Comparison of ENCODE assay signal across 15 cellular contexts in genomic region chr16:67571464-67571863, GRCh38. TPM values are rescaled to one million over a fixed set of nuclear protein-coding genes. Genes with fewer than 3 reads are reported as not detected.
DNase-seq lines count a peak whose midpoint lies in the region; ATAC-seq and TF ChIP-seq lines count a peak whose summit lies in the region.
"Had no signal": no experiment of that assay in that cellular context is flagged by ENCODE, and none has a peak within 500 bp of the region (broad histone marks: within the 10 kb centered on the region; RNA-seq: fewer than 3 reads in every experiment).

No MANE protein-coding gene starts in this region.

- H2AFZ ChIP-seq in GM23248 = no peak overlapping the region
- no peak overlapping the region for H2AFZ ChIP-seq in fibroblast of lung (ENCODE audit: low read length)
- no peak overlapping the region for H2AFZ ChIP-seq in PC-9

- ATAC-seq in GM21723 (IDR thresholded peaks at IDR 0.05; ENCODE audit: unreplicated experiment) = no peak

- no peak for TF ChIP-seq CTCF in A673 (conservative IDR thresholded peaks at IDR 0.05; ENCODE audit: low read depth, low read length)
- TF ChIP-seq CTCF in fibroblast of lung (conservative IDR thresholded peaks at IDR 0.05 in 1 of 2, IDR thresholded peaks at IDR 0.05 in 1 of 2; ENCODE audit: low read depth in 1 of 2, low read length in 2 of 2) = no peak
- TF ChIP-seq CTCF in PC-9 (conservative IDR thresholded peaks at IDR 0.05) = no peak

- in situ Hi-C loops in GM23248 (cut with MboI) = no loop called here

- peaks cover 3% of the 10 kb centered on the region for H3K4me1 ChIP-seq in A673 (ENCODE audit: insufficient read depth, low read length, poor library complexity, severe bottlenecking)
- peaks cover 21% of the 10 kb centered on the region for H3K4me1 ChIP-seq in GM23248 (ENCODE audit: insufficient read depth)
- peaks cover 13% of the 10 kb centered on the region for H3K4me1 ChIP-seq in adipocyte (ENCODE audit: control insufficient read depth, insufficient read depth, low read length)
- peaks cover 11% of the 10 kb centered on the region for H3K4me1 ChIP-seq in fibroblast of lung (ENCODE audit: control insufficient read depth, extremely low read depth, insufficient read depth, low read length)
- H3K4me1 ChIP-seq in PC-9 (replicated peaks; ENCODE audit: insufficient read depth) = no peaks in the 10 kb centered on the region

- H3K4me2 ChIP-seq in GM23248 (ENCODE audit: unreplicated experiment) = peak overlapping the region; percentile 64
- H3K4me2 ChIP-seq in fibroblast of lung (ENCODE audit: extremely low read depth, insufficient read depth, low read length) = no peak overlapping the region
- H3K4me2 ChIP-seq in PC-9 = no peak overlapping the region

- intact Hi-C loops in A673 (cut with micrococcal nuclease; ENCODE audit: unreplicated experiment) (no loop called here), PC-9 (cut with micrococcal nuclease; ENCODE audit: unreplicated experiment) (no loop called here)

- H3K9me3 ChIP-seq in A673 (ENCODE audit: low read depth, low read length, poor library complexity, severe bottlenecking) (no peaks in the 10 kb centered on the region), GM23248 (ENCODE audit: low read depth) (no peaks in the 10 kb centered on the region), adipocyte (ENCODE audit: control insufficient read depth, low read length) (no peaks in the 10 kb centered on the region), fibroblast of lung (ENCODE audit: control insufficient read depth, insufficient read depth, low read depth, low read length) (no peaks in the 10 kb centered on the region), PC-9 (ENCODE audit: insufficient read depth, low read depth) (no peaks in the 10 kb centered on the region)

- H3K9ac ChIP-seq in GM23248 (peak overlapping the region; percentile 35), adipocyte (ENCODE audit: low read length) (no peak overlapping the region), fibroblast of lung (ENCODE audit: insufficient read depth, low read length) (no peak overlapping the region)

- H3K27me3 ChIP-seq in A673 (replicated peaks; ENCODE audit: insufficient read depth, low read depth, low read length, poor library complexity) (no peaks in the 10 kb centered on the region), GM23248 (replicated peaks; ENCODE audit: insufficient read depth) (no peaks in the 10 kb centered on the region), adipocyte (replicated peaks; ENCODE audit: control insufficient read depth, insufficient read depth, low read length) (no peaks in the 10 kb centered on the region), fibroblast of lung (ENCODE audit: control insufficient read depth, insufficient read depth, low read length) (no peaks in the 10 kb centered on the region), PC-9 (ENCODE audit: insufficient read depth, low read depth) (no peaks in the 10 kb centered on the region)

- H4K20me1 ChIP-seq in GM23248 (ENCODE audit: insufficient read depth) = no peaks in the 10 kb centered on the region
- H4K20me1 ChIP-seq in fibroblast of lung (ENCODE audit: control insufficient read depth, extremely low read depth, insufficient read depth, low read length) = no peaks in the 10 kb centered on the region
- H4K20me1 ChIP-seq in PC-9 (ENCODE audit: insufficient read depth) = peaks cover 14% of the 10 kb centered on the region

- CTCF ChIA-PET in A673 (lab: Charles Lee) = no interaction called here
- CTCF ChIA-PET in PC-9 (lab: Charles Lee) = interaction anchor here (0.6 kb wide), 1 partner anchor 40 kb away, joined by 6 read pairs; no protein-coding TSS in a partner anchor

- peak overlapping the region; percentile 51 for H3K27ac ChIP-seq in A673 (ENCODE audit: low read depth, low read length, poor library complexity, severe bottlenecking)
- peak overlapping the region; percentile 74 for H3K27ac ChIP-seq in GM23248
- peak overlapping the region; percentile 41 for H3K27ac ChIP-seq in fibroblast of lung (ENCODE audit: insufficient read depth, low read length)
- no peak overlapping the region for H3K27ac ChIP-seq in PC-9

- POLR2A ChIA-PET in A673 (lab: Charles Lee; ENCODE audit: low non-redundant PET) (no interaction called here), PC-9 (lab: Charles Lee; ENCODE audit: unreplicated experiment) (no interaction called here)

- H3K79me2 ChIP-seq in GM23248 (ENCODE audit: insufficient read depth) (peaks cover 83% of the 10 kb centered on the region), fibroblast of lung (ENCODE audit: control insufficient read depth, insufficient read depth, low read length) (peaks cover 54% of the 10 kb centered on the region), PC-9 (ENCODE audit: low read depth) (peaks cover 84% of the 10 kb centered on the region)

- H3K9me2 ChIP-seq in GM23248 (ENCODE audit: insufficient read depth) (no peaks in the 10 kb centered on the region), PC-9 (ENCODE audit: insufficient read depth) (no peaks in the 10 kb centered on the region)

- BruUV-seq in A673 (replicated peaks; lab: Mats Ljungman, UMichigan) (no TSS peak), PC-9 (replicated peaks; lab: Mats Ljungman, UMichigan) (no TSS peak)

- DNase-seq in A673 (ENCODE audit: low spot score) (no peak), GM23248 (peak; percentile 37), adipocyte (ENCODE audit: low read depth) (peak; percentile 70), fibroblast of lung (ENCODE audit: low read depth in 2 of 2) (peak in 1 of 2 donors; percentile 54), PC-9 (no peak), kidney tubule cell (ENCODE audit: low spot score) (no peak)
- DNase-seq in activated CD4-positive, alpha-beta T cell treated with anti-CD3 and anti-CD28 coated beads for 4 hours = no peak
- DNase-seq: activated CD4-positive, alpha-beta T cell treated with anti-CD3 and anti-CD28 coated beads, Interleukin-2, amount 50 U/mL, for 48 hours; anterior cingulate cortex; DMS153; endodermal cell; NCI-H146; NCI-H748 treated with DMSO at 0.1 percent for 48 hours; OCI-M1 had no signal

- H3F3A ChIP-seq in GM23248 (ENCODE audit: insufficient read depth) = peaks cover 29% of the 10 kb centered on the region
- peaks cover 9% of the 10 kb centered on the region; the same call in 1 of the 2 replicates for H3F3A ChIP-seq in PC-9 (ENCODE audit: insufficient read depth, low read depth)

- H3K4me3 ChIP-seq in A673 (ENCODE audit: low read depth, low read length, poor library complexity, severe bottlenecking) (no peak overlapping the region), GM23248 (peak overlapping the region; percentile 50), adipocyte (ENCODE audit: low read length) (no peak overlapping the region), fibroblast of lung (replicated peaks in 1 of 4; ENCODE audit: control extremely low read depth in 1 of 4, insufficient read depth in 1 of 4, low read depth in 3 of 4, low read length in 4 of 4) (no peak overlapping the region), PC-9 (no peak overlapping the region)

- H3K36me3 ChIP-seq in A673 (ENCODE audit: insufficient read depth, low read length, poor library complexity, severe bottlenecking) (peaks cover 21% of the 10 kb centered on the region), GM23248 (ENCODE audit: low read depth) (0 out of 2 replicates have a peak, but pooled peaks cover 2% of the 10 kb centered on the region), adipocyte (ENCODE audit: control insufficient read depth, insufficient read depth, low read length, severe bottlenecking) (peaks cover 6% of the 10 kb centered on the region), fibroblast of lung (ENCODE audit: control insufficient read depth, insufficient read depth, low read length) (peaks cover 2% of the 10 kb centered on the region), PC-9 (ENCODE audit: low read depth) (peaks cover 24% of the 10 kb centered on the region)

- 84 to 91% methylated on average over 2 of the region's 2 CpGs for WGBS in GM23248 (ENCODE audit: low coverage in 1 of 2, low lambda C conversion rate in 2 of 2, missing lambda C conversion rate in 2 of 2), 2 experiments

RNA-seq across cellular contexts. Expression of gene CTCF, which starts 9.1 kb away (rescaled TPM):
- 68.6 and 74.7 TPM in 2 replicates for total RNA-seq in A673 (2021)
- total RNA-seq in GM23248 (2014; rRNA removed; shearing (Covaris generic)) = 21.9 and 30.7 TPM in 2 replicates
- 19.6 and 19.9 TPM in 2 replicates for polyA plus RNA-seq in GM23248 (2016; fragmentation: Nextera tagmentation; extraction: Ambion mirVana)
- total RNA-seq in fibroblast of lung = 20.0 and 21.1 TPM in 2 replicates
- polyA plus RNA-seq in fibroblast of lung = 20.9 and 32.6 TPM in 2 replicates
- polyA plus RNA-seq in fibroblast of lung (2012) = 16.8 and 24.3 TPM in 2 replicates
- polyA minus RNA-seq in fibroblast of lung (ENCODE audit: low replicate concordance) = 18.8 and 27.5 TPM in 2 replicates
- total RNA-seq in PC-9 (2021) = 35.3 and 39.0 TPM in 2 replicates

RNA-seq across cellular contexts. Expression of gene RIPOR1, which starts 42.8 kb away (rescaled TPM):
- 22.9 and 29.0 TPM in 2 replicates for total RNA-seq in A673 (2021)
- 27.8 and 81.3 TPM in 2 replicates for total RNA-seq in GM23248 (2014; rRNA removed; shearing (Covaris generic))
- polyA plus RNA-seq in GM23248 (2016; fragmentation: Nextera tagmentation; extraction: Ambion mirVana) = 91.6 and 95.0 TPM in 2 replicates
- total RNA-seq in fibroblast of lung = 19.5 and 26.6 TPM in 2 replicates
- polyA plus RNA-seq in fibroblast of lung = 13.7 and 16.0 TPM in 2 replicates
- polyA plus RNA-seq in fibroblast of lung (2012) = 36.7 and 38.7 TPM in 2 replicates
- 68.6 and 87.4 TPM in 2 replicates for polyA minus RNA-seq in fibroblast of lung (ENCODE audit: low replicate concordance)
- total RNA-seq in PC-9 (2021) = 76.7 and 113 TPM in 2 replicates

Comparison
In these comparisons a context has a peak if more than half of its experiments do, and no peak if none do; other contexts are left out.
1. DNase-seq: peak in GM23248 (single experiment) and adipocyte (single experiment); none in A673 (single experiment), PC-9 (0 of 2), kidney tubule cell (single experiment) and activated CD4-positive, alpha-beta T cell treated with anti-CD3 and anti-CD28 coated beads for 4 hours (0 of 2).